ENCODE assay signal across 28 cellular contexts in the genomic region with DNA sequence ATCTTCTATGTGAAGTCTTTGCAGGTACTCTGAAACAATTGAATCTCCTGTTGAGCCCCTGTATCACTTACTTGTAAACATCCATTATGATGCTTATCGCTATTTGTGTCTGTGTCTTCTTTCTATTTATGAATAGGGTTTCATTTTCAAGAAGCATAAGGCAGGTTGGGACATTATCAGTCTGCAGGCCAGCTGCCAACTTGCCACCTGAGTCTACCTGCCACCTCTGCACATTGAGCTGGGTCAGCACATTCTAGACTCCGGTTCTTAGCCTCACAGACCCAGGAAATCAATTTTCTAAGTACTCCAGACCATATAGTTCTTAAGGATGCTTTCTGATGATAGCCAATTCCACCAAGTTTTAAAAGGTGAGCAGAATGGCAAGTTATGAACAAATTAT.
"Had no signal": no experiment of that assay in that cellular context is flagged by ENCODE, and none has a peak within 500 bp of the region (broad histone marks: within the 10 kb centered on the region; RNA-seq: fewer than 3 reads in every experiment).

No MANE protein-coding gene starts in this region.

- H3K27ac Mint-ChIP-seq: activated CD4-positive, alpha-beta memory T cell treated with anti-CD3 and anti-CD28 coated beads for 36 hours; activated CD4-positive, alpha-beta T cell treated with anti-CD3 and anti-CD28 coated beads, Interleukin-2, amount 10 ng/mL, durations not matched to agents 24 days and 14 days; activated T-cell treated with anti-CD3 and anti-CD28 coated beads, Interleukin-2, amount 50 U/mL, for 24 hours; natural killer cell; neural progenitor cell; stimulated activated naive B cell treated with anti-CD40 and anti-IgM and Interleukin-4, amounts not matched to agents 10 μg/mL and 1 μg/mL and 100 μg/mL, for 72 hours had no signal

- FAIRE-seq: islet of Langerhans had no signal

- H3K9me3 Mint-ChIP-seq: activated CD4-positive, alpha-beta memory T cell treated with anti-CD3 and anti-CD28 coated beads for 36 hours; activated CD4-positive, alpha-beta T cell treated with anti-CD3 and anti-CD28 coated beads, Interleukin-2, amount 10 ng/mL, durations not matched to agents 24 days and 14 days; activated T-cell treated with anti-CD3 and anti-CD28 coated beads, Interleukin-2, amount 50 U/mL, for 24 hours; natural killer cell; neural progenitor cell; stimulated activated naive B cell treated with anti-CD40 and anti-IgM and Interleukin-4, amounts not matched to agents 10 μg/mL and 1 μg/mL and 100 μg/mL, for 72 hours had no signal

- H3K4me3 ChIP-seq: coronary artery, dorsolateral prefrontal cortex, gastrocnemius medialis, left ventricle myocardium inferior, lung, neural progenitor cell, right atrium auricular region, suprapubic skin, tibial artery had no signal

- H3K79me2 ChIP-seq: parathyroid adenoma had no signal

- H3K36me3 ChIP-seq: brain microvascular endothelial cell, gastrocnemius medialis, left ventricle myocardium inferior, neural progenitor cell, right atrium auricular region, suprapubic skin, tibial artery had no signal

- H3K36me3 Mint-ChIP-seq: activated CD4-positive, alpha-beta memory T cell treated with anti-CD3 and anti-CD28 coated beads for 36 hours; natural killer cell; neural progenitor cell; stimulated activated naive B cell treated with anti-CD40 and anti-IgM and Interleukin-4, amounts not matched to agents 10 μg/mL and 1 μg/mL and 100 μg/mL, for 72 hours had no signal

- H3K4me3 Mint-ChIP-seq: activated CD4-positive, alpha-beta memory T cell treated with anti-CD3 and anti-CD28 coated beads for 36 hours; activated CD4-positive, alpha-beta T cell treated with anti-CD3 and anti-CD28 coated beads, Interleukin-2, amount 10 ng/mL, durations not matched to agents 24 days and 14 days; activated T-cell treated with anti-CD3 and anti-CD28 coated beads, Interleukin-2, amount 50 U/mL, for 24 hours; natural killer cell; neural progenitor cell; stimulated activated naive B cell treated with anti-CD40 and anti-IgM and Interleukin-4, amounts not matched to agents 10 μg/mL and 1 μg/mL and 100 μg/mL, for 72 hours had no signal

- H3K9me3 ChIP-seq: gastrocnemius medialis, left ventricle myocardium inferior, right atrium auricular region, suprapubic skin, tibial artery had no signal

- ATAC-seq: gastrocnemius medialis; natural killer cell; stimulated activated naive B cell treated with anti-CD40 and anti-IgM and Interleukin-4, amounts not matched to agents 10 μg/mL and 1 μg/mL and 100 μg/mL, for 72 hours had no signal

- DNase-seq: activated CD4-positive, alpha-beta memory T cell treated with anti-CD3 and anti-CD28 coated beads for 36 hours; activated CD4-positive, alpha-beta T cell treated with anti-CD3 and anti-CD28 coated beads, Interleukin-2, amount 10 ng/mL, durations not matched to agents 24 days and 14 days; activated CD4-positive, CD25-positive, alpha-beta regulatory T cell treated with anti-CD3 and anti-CD28 coated beads, Interleukin-2, amount 50 U/mL, for 72 hours; activated CD8-positive, alpha-beta memory T cell treated with anti-CD3 and anti-CD28 coated beads, Interleukin-2, amount 50 U/mL, for 48 hours; activated gamma-delta T cell; activated naive CD4-positive, alpha-beta T cell treated with anti-CD3 and anti-CD28 coated beads, Interleukin-2, amount 50 U/mL, for 16 hours; activated T-cell treated with anti-CD3 and anti-CD28 coated beads, Interleukin-2, amount 50 U/mL, for 24 hours; amniotic stem cell; brain microvascular endothelial cell; dorsolateral prefrontal cortex; effector memory CD4-positive, alpha-beta T cell; gastrocnemius medialis; glutamatergic neuron; left ventricle myocardium inferior; mesendoderm; natural killer cell; occipital lobe; stimulated activated CD4-positive, alpha-beta T cell treated with anti-CD3 and anti-CD28 coated beads, Interleukin-15, amount 100 ng/mL, for 24 hours; stimulated activated CD4-positive, alpha-beta T cell treated with anti-CD3 and anti-CD28 coated beads, Interleukin-2, amount 100 ng/mL, for 24 hours; stimulated activated naive B cell treated with anti-CD40 and anti-IgM and Interleukin-4, amounts not matched to agents 10 μg/mL and 1 μg/mL and 100 μg/mL, for 72 hours; tibial artery had no signal

- H3K27me3 ChIP-seq: brain microvascular endothelial cell, dorsolateral prefrontal cortex, gastrocnemius medialis, neural progenitor cell, right atrium auricular region, suprapubic skin, tibial artery had no signal

- H2AFZ ChIP-seq: neural progenitor cell, parathyroid adenoma had no signal

- H3K4me2 ChIP-seq: neural progenitor cell had no signal

- H3K4me1 Mint-ChIP-seq: activated CD4-positive, alpha-beta T cell treated with anti-CD3 and anti-CD28 coated beads, Interleukin-2, amount 10 ng/mL, durations not matched to agents 24 days and 14 days; natural killer cell; neural progenitor cell; stimulated activated naive B cell treated with anti-CD40 and anti-IgM and Interleukin-4, amounts not matched to agents 10 μg/mL and 1 μg/mL and 100 μg/mL, for 72 hours had no signal

- H3K4me1 ChIP-seq: gastrocnemius medialis, left ventricle myocardium inferior, neural progenitor cell, parathyroid adenoma, right atrium auricular region, tibial artery had no signal

- H3K27ac ChIP-seq: brain microvascular endothelial cell, coronary artery, dorsolateral prefrontal cortex, gastrocnemius medialis, left ventricle myocardium inferior, neural progenitor cell, parathyroid adenoma, right atrium auricular region, suprapubic skin, tibial artery had no signal
